ENCODE assay signal across 24 cellular contexts in genomic region chr7:90540406-90540805, GRCh38. TPM values are rescaled to one million over a fixed set of nuclear protein-coding genes. Genes with fewer than 3 reads are reported as not detected.
DNase-seq lines count a peak whose midpoint lies in the region; ATAC-seq and TF ChIP-seq lines count a peak whose summit lies in the region.
"Had no signal": no experiment of that assay in that cellular context is flagged by ENCODE, and none has a peak within 500 bp of the region (broad histone marks: within the 10 kb centered on the region; RNA-seq: fewer than 3 reads in every experiment).

No MANE protein-coding gene starts in this region.

- no peaks in the 10 kb centered on the region for H3K9me3 Mint-ChIP-seq in type B pancreatic cell
- H3K9me3 Mint-ChIP-seq: GM23338, H9, HFFc6 had no signal

- no peaks in the 10 kb centered on the region for H3K4me1 ChIP-seq in HEK293 (ENCODE audit: control insufficient read depth, insufficient read depth, low read length)
- H3K4me1 ChIP-seq: A549, SJCRH30 had no signal

- H3K36me3 Mint-ChIP-seq in type B pancreatic cell = no peaks in the 10 kb centered on the region
- H3K36me3 Mint-ChIP-seq: CD4-positive, alpha-beta memory T cell had no signal

- CTCF ChIA-PET in HEK293 (lab: Yijun Ruan, JAX) = interaction anchor here (1.0 kb wide), 1 partner anchor 11 kb away, joined by 3 read pairs; no protein-coding TSS in a partner anchor

- H3K27me3 Mint-ChIP-seq in type B pancreatic cell = no peaks in the 10 kb centered on the region

- no peak overlapping the region for H3K4me3 ChIP-seq in HEK293 (ENCODE audit: low read depth, low read length)
- H3K4me3 ChIP-seq: A549, GM23338, SJCRH30 had no signal

- POLR2A ChIA-PET in HEK293 (lab: Yijun Ruan, JAX) = no interaction called here

- no peaks in the 10 kb centered on the region for H3K36me3 ChIP-seq in HEK293 (ENCODE audit: control insufficient read depth in 2 of 2, insufficient read depth in 1 of 2, low read length in 2 of 2)
- H3K36me3 ChIP-seq: SJCRH30 had no signal

- no peaks in the 10 kb centered on the region for H3K9me3 ChIP-seq in HEK293 (ENCODE audit: control insufficient read depth, insufficient read depth, low read depth, low read length)
- H3K9me3 ChIP-seq: A549, SJCRH30 had no signal

- DNase-seq in DMS79 (lab: John Stamatoyannopoulos, UW) (peak; percentile 17), NCI-H69 (lab: John Stamatoyannopoulos, UW) (peak; percentile 22), left colon (peak; percentile 26 to 62), NCI-H1417 treated with DMSO at 0.1 percent for 48 hours (lab: John Stamatoyannopoulos, UW) (no peak), type B pancreatic cell (ENCODE audit: extremely low spot score, unreplicated experiment) (no peak), NCI-H1092 (lab: John Stamatoyannopoulos, UW) (no peak)
- DNase-seq: C1 segment of cervical spinal cord; CD4-positive, alpha-beta memory T cell; COR-L47; H9; HFFc6; IMR-90; KG1; NCI-H1105; NCI-H146; NCI-H1930; NCI-H226; NCI-H774; SJCRH30; T-helper 17 cell had no signal

- TF ChIP-seq CTCF in HEK293 (tag by site-specific recombination; IDR thresholded peaks at IDR 0.05) = no peak
- TF ChIP-seq CTCF in type B pancreatic cell (conservative IDR thresholded peaks at IDR 0.05) = no peak

- ATAC-seq in left colon = peak; percentile 87
- ATAC-seq: A549, GM23338, SK-N-SH treated with all-trans-retinoic acid at 6 μM for 48 hours, T-helper 17 cell had no signal

- no peak overlapping the region for H3K4me3 Mint-ChIP-seq in type B pancreatic cell
- H3K4me3 Mint-ChIP-seq: CD4-positive, alpha-beta memory T cell; GM23338; H9; HFFc6; T-helper 17 cell had no signal

- no peak overlapping the region for H3K27ac ChIP-seq in HEK293 (ENCODE audit: extremely low read depth, low read depth, low read length)
- H3K27ac ChIP-seq: A549, SJCRH30 had no signal

- intact Hi-C loops in left colon (cut with DNase I, micrococcal nuclease) = no loop called here

- H3K4me1 Mint-ChIP-seq in type B pancreatic cell (ENCODE audit: unreplicated experiment) = no peaks in the 10 kb centered on the region
- H3K4me1 Mint-ChIP-seq: CD4-positive, alpha-beta memory T cell; T-helper 17 cell had no signal

- H3K27ac Mint-ChIP-seq in type B pancreatic cell = no peak overlapping the region
- H3K27ac Mint-ChIP-seq: CD4-positive, alpha-beta memory T cell; GM23338; H9; HFFc6; T-helper 17 cell had no signal

TF ChIP-seq in HEK293, 187 proteins besides CTCF, POLR2A, EP300 and RAD21:
- TF ChIP-seq ZNF513 (tag by site-specific recombination; IDR thresholded peaks at IDR 0.05) (no peak), MZF1 (tag by site-specific recombination; IDR thresholded peaks at IDR 0.05; ENCODE audit: borderline replicate concordance) (0 out of 2 replicates have a peak, but pooled peaks have one; percentile 4)

RNA-seq across cellular contexts. Expression of gene CDK14, which starts 55.7 kb away (rescaled TPM):
- total RNA-seq in left colon (1 to 10 TPM; 5.1 to 5.5 TPM), type B pancreatic cell (ENCODE audit: low replicate concordance) (38.1 and 43.5 TPM in 2 replicates)

Comparison
In these comparisons a context has a peak if more than half of its experiments do, and no peak if none do; other contexts are left out.
1. DNase-seq: peak in DMS79 (single experiment), NCI-H69 (single experiment) and left colon (2 of 2); none in NCI-H1417 treated with DMSO at 0.1 percent for 48 hours (single experiment), type B pancreatic cell (single experiment) and NCI-H1092 (single experiment).